In genomic region chr7:35691827-35692307, GRCh38 we compare ENCODE assay signal across 8 cellular contexts. TPM values are rescaled to one million over a fixed set of nuclear protein-coding genes. Genes with fewer than 3 reads are reported as not detected.
DNase-seq lines count a peak whose midpoint lies in the region; ATAC-seq and TF ChIP-seq lines count a peak whose summit lies in the region.

No MANE protein-coding gene starts in this region.

- H3K27ac Mint-ChIP-seq in immature natural killer cell = peak overlapping the region; percentile 88 to 99 (median 96)

- intact Hi-C loops in stomach (cut with DNase I; ENCODE audit: low total_unique reads) = no loop called here

- no peaks in the 10 kb centered on the region for H3K27me3 ChIP-seq in stomach

- H3K27me3 Mint-ChIP-seq in immature natural killer cell (ENCODE audit: low read depth in 3 of 3) = peaks cover 13 to 16% (median 16%) of the 10 kb centered on the region in 3 donors

- H3K27ac ChIP-seq in stomach = peak overlapping the region in 3 of 5 donors; percentile 5 to 99 (median 21)

- H3K4me3 ChIP-seq in stomach = peak overlapping the region; percentile 11 to 91 (median 55)

- TF ChIP-seq CTCF in stomach (IDR thresholded peaks at IDR 0.05) = no peak

- no peaks in the 10 kb centered on the region for H3K36me3 ChIP-seq in stomach

- WGBS in stomach, 5 donors = 46 to 55% (median 51%) methylated on average over 6 of the region's 6 CpGs

- no peaks in the 10 kb centered on the region for H3K9me3 ChIP-seq in stomach

- DNase-seq in COLO668 (lab: John Stamatoyannopoulos, UW; ENCODE audit: unreplicated experiment) (peak; percentile 33), HUDEP-2 (lab: John Stamatoyannopoulos, UW; ENCODE audit: unreplicated experiment in 76 of 76) (peak in 48 of 76 experiments; percentile 2 to 68 (median 35)), immature natural killer cell (peak; percentile 28 to 49 (median 41)), stomach (no peak), NCI-H774 (lab: John Stamatoyannopoulos, UW) (no peak), SW 1271 (lab: John Stamatoyannopoulos, UW) (no peak)
- DNase-seq in activated naive CD4-positive, alpha-beta T cell treated with Interleukin-2 at 50 U/mL for 16 hours = peak; percentile 38

- no peak for TF ChIP-seq EP300 in stomach (IDR thresholded peaks at IDR 0.05)

- H3K4me3 Mint-ChIP-seq in immature natural killer cell = peak overlapping the region; percentile 85 to 96 (median 93)

- no peak for TF ChIP-seq POLR2A in stomach (IDR thresholded peaks at IDR 0.05)

- H3K4me1 Mint-ChIP-seq in immature natural killer cell = peaks cover 91% of the 10 kb centered on the region in 2 donors

- no peaks in the 10 kb centered on the region for H3K9me3 Mint-ChIP-seq in immature natural killer cell

- H3K4me1 ChIP-seq in stomach = peaks cover 35 to 89% (median 77%) of the 10 kb centered on the region in 4 donors

- ATAC-seq in HG03108 (IDR thresholded peaks at IDR 0.05; ENCODE audit: unreplicated experiment) = no peak

- H3K36me3 Mint-ChIP-seq in immature natural killer cell = peaks cover 0 to 4% (median 3%) of the 10 kb centered on the region in 3 donors

RNA-seq across cellular contexts. Expression of gene HERPUD2, which starts 3.1 kb away (rescaled TPM):
- polyA plus RNA-seq in immature natural killer cell (100 to 1,000 TPM in 1 of 3 donors, 10 to 100 TPM in 2; 65.1 to 115 (median 91.4) TPM), stomach (1 to 10 TPM; 7.1 to 9.9 (median 8.1) TPM)
- total RNA-seq in stomach = 10 to 100 TPM in 3 of 5 donors, 1 to 10 TPM in 2; 1.4 to 26.7 (median 10.7) TPM

Comparison
In these comparisons a context has a peak if more than half of its experiments do, and no peak if none do; other contexts are left out.
1. DNase-seq: peak in COLO668 (single experiment), HUDEP-2 (48 of 76), activated naive CD4-positive, alpha-beta T cell treated with Interleukin-2 at 50 U/mL for 16 hours (single experiment) and immature natural killer cell (3 of 3); none in stomach (single experiment), NCI-H774 (single experiment) and SW 1271 (0 of 2).
2. RNA of gene HERPUD2, which starts 3.1 kb away (polyA plus RNA-seq): 65.1 to 115 TPM in immature natural killer cell; 7.1 to 9.9 TPM in stomach; every median in the first group is over 4 times any median in the second.